Comparison of ENCODE assay signal across 8 cellular contexts in the genomic region with DNA sequence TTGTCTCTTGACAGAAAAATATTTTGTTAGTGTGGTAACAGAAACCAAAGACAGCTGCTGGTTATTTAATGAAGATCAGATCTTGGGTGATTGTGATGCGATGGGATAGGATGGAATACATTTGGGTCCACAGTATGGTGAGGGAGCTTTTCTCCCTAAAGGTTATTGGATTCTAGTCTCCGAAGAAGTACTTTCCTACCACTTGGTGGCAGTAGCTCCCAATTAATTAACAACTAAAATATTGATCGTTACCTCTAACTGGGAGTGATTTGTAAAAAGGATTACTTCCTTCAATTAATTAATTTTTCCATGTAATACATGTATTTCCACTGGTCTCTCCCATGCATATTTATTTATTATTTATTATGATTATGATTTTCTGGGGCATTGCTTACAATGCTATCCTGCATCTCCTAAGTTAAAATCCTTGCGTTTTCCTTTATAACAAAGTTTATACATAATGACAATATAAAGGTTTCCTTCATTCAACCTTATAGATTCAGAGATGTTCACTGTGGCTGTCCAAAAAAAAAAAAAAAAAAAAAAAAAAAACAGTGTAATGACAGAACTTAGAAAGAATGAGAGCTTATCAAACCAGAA. TPM values are rescaled to one million over a fixed set of nuclear protein-coding genes. Genes with fewer than 3 reads are reported as not detected.
DNase-seq lines count a peak whose midpoint lies in the region; ATAC-seq and TF ChIP-seq lines count a peak whose summit lies in the region.

No MANE protein-coding gene starts in this region.

- H4K20me1 ChIP-seq in neural progenitor cell (ENCODE audit: low read depth): no peaks in the 10 kb centered on the region

- no peaks in the 10 kb centered on the region for H3K36me3 Mint-ChIP-seq in neural progenitor cell

- intact Hi-C loops in colonic mucosa (cut with DNase I): loop anchor here (2.0 to 10.0 kb wide), 2 partner anchors 567 to 849 kb away; no protein-coding TSS in a partner anchor

- no peaks in the 10 kb centered on the region for H3K4me1 Mint-ChIP-seq in neural progenitor cell

- H3K27ac ChIP-seq in colonic mucosa (no peak overlapping the region), neural progenitor cell (no peak overlapping the region)

- H3K27ac Mint-ChIP-seq in neural progenitor cell: no peak overlapping the region

- H3K4me3 Mint-ChIP-seq in neural progenitor cell: no peak overlapping the region

- no peak overlapping the region for H3K9ac ChIP-seq in colonic mucosa (ENCODE audit: low read depth in 2 of 2, low read length in 2 of 2)
- no peak overlapping the region for H3K9ac ChIP-seq in neural progenitor cell

- H3K4me1 ChIP-seq in colonic mucosa (no peaks in the 10 kb centered on the region), neural progenitor cell (no peaks in the 10 kb centered on the region)

- peak; percentile 20 for TF ChIP-seq CTCF in colonic mucosa (IDR thresholded peaks at IDR 0.05)
- peak; percentile 73 for TF ChIP-seq CTCF in neural progenitor cell (IDR thresholded peaks at IDR 0.05)

- H3K9me3 ChIP-seq in colonic mucosa (no peaks in the 10 kb centered on the region), neural progenitor cell (ENCODE audit: low read depth) (no peaks in the 10 kb centered on the region)

- H3K4me3 ChIP-seq in colonic mucosa: no peak overlapping the region
- no peak overlapping the region for H3K4me3 ChIP-seq in neural progenitor cell

- no peaks in the 10 kb centered on the region for H3K9me3 Mint-ChIP-seq in neural progenitor cell

- H3K27me3 ChIP-seq in colonic mucosa (no peaks in the 10 kb centered on the region), neural progenitor cell (no peaks in the 10 kb centered on the region)

- H3K4me2 ChIP-seq in neural progenitor cell: no peak overlapping the region

- H3K79me2 ChIP-seq in neural progenitor cell (ENCODE audit: low read depth): no peaks in the 10 kb centered on the region

- ATAC-seq in HG02885 (IDR thresholded peaks at IDR 0.05; ENCODE audit: poor library complexity, unreplicated experiment) (peak; percentile 72), GM21515 (IDR thresholded peaks at IDR 0.05; ENCODE audit: unreplicated experiment) (no peak), GM18517 (IDR thresholded peaks at IDR 0.05; ENCODE audit: unreplicated experiment) (no peak)

- peak; percentile 64 for DNase-seq in DMS79 treated with DMSO at 0.1 percent for 48 hours (lab: John Stamatoyannopoulos, UW)
- DNase-seq in NCI-H748 treated with DMSO at 0.1 percent for 48 hours (lab: John Stamatoyannopoulos, UW): peak; percentile 46
- no peak for DNase-seq in colonic mucosa
- peak; percentile 67 for DNase-seq in neural progenitor cell (ENCODE audit: low spot score)
- no peak for DNase-seq in activated CD8-positive, alpha-beta memory T cell treated with anti-CD3 and anti-CD28 coated beads for 24 hours

- no peak overlapping the region for H2AFZ ChIP-seq in neural progenitor cell (replicated peaks)

- no peaks in the 10 kb centered on the region for H3F3A ChIP-seq in neural progenitor cell (ENCODE audit: low read depth)

- H3K27me3 Mint-ChIP-seq in neural progenitor cell (ENCODE audit: insufficient read depth, low read depth): no peaks in the 10 kb centered on the region

- no peaks in the 10 kb centered on the region for H3K36me3 ChIP-seq in colonic mucosa
- no peaks in the 10 kb centered on the region for H3K36me3 ChIP-seq in neural progenitor cell

RNA-seq across cellular contexts. Expression of gene TMEM196, which starts 25.6 kb away (rescaled TPM):
- total RNA-seq in colonic mucosa: not detected
- not detected in 2 replicates for total RNA-seq in neural progenitor cell (ENCODE audit: low replicate concordance)

RNA-seq across cellular contexts. Expression of gene POLR1F, which starts 39.0 kb away (rescaled TPM):
- total RNA-seq in colonic mucosa: 10 to 100 TPM; 12.3 to 13.3 TPM
- total RNA-seq in neural progenitor cell (ENCODE audit: low replicate concordance): 15.5 and 29.7 TPM in 2 replicates

Comparison
In these comparisons a context has a peak if more than half of its experiments do, and no peak if none do; other contexts are left out.
1. DNase-seq: peak in DMS79 treated with DMSO at 0.1 percent for 48 hours (single experiment), NCI-H748 treated with DMSO at 0.1 percent for 48 hours (single experiment) and neural progenitor cell (single experiment); none in colonic mucosa (single experiment) and activated CD8-positive, alpha-beta memory T cell treated with anti-CD3 and anti-CD28 coated beads for 24 hours (single experiment).